8 cellular contexts compared by ENCODE assay signal in the genomic region with DNA sequence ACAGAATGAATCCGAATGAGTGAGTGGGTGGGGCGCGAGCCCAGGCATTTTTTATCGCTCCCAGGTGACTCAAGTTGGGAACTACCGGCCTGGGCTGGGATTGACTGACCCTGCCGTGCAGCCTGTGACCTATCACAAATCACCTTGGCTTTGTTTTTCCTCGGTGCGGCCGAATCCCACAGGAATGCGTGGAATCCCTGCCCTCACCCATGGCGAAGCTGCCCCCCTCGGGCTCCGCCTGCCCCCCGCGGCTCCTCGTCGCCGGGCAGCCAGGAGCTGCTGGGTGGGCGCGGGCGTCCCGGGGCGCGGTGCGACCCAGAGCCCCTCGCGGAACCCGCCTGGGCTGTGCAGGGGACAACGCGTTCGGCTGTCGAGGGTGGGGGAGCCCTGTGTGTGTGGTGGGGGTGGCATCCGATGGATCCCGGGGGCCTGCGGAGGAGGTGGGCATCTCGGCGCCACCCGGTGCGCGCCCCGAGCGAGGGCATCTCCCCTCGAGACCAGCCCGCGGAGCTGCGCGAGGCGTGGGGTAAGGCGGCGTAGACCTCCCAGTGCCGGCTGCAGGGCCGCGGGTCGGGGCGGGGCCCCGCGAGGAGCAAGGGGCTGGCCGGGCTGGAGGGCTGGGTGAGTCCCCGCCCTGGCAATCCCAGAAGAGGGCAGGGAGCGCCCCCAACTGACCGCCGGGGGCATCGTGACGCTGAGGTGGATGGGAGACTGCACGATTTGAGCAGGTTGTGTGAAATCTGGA. TPM values are rescaled to one million over a fixed set of nuclear protein-coding genes. Genes with fewer than 3 reads are reported as not detected.
DNase-seq lines count a peak whose midpoint lies in the region; ATAC-seq and TF ChIP-seq lines count a peak whose summit lies in the region.

No MANE protein-coding gene starts in this region.

- CTCF ChIA-PET in activated naive CD4-positive, alpha-beta T cell treated with anti-CD3 and anti-CD28 coated beads for 36 hours (lab: Charles Lee): interaction anchor here (0.8 to 1.7 kb wide), 7 partner anchors 9 to 317 kb away, joined by 3 to 5 read pairs (median 3); no protein-coding TSS in a partner anchor

- H3K36me3 Mint-ChIP-seq in activated naive CD4-positive, alpha-beta T cell treated with anti-CD3 and anti-CD28 coated beads for 36 hours (ENCODE audit: low read depth): peaks cover 2% of the 10 kb centered on the region

- H3K9me3 Mint-ChIP-seq in activated naive CD4-positive, alpha-beta T cell treated with anti-CD3 and anti-CD28 coated beads for 36 hours: peaks cover 8% of the 10 kb centered on the region

- H3K4me3 Mint-ChIP-seq in activated naive CD4-positive, alpha-beta T cell treated with anti-CD3 and anti-CD28 coated beads for 36 hours: peak overlapping the region; percentile 45

- H3K9me3 ChIP-seq in DOHH2 (ENCODE audit: control insufficient read depth, insufficient read depth, low read length) (peaks cover 10% of the 10 kb centered on the region), ovary (no peaks in the 10 kb centered on the region), tibial artery (no peaks in the 10 kb centered on the region)

- TF ChIP-seq POLR2A in ovary (IDR thresholded peaks at IDR 0.05): peak; percentile 21

- peaks cover 6% of the 10 kb centered on the region for H3K4me1 Mint-ChIP-seq in activated naive CD4-positive, alpha-beta T cell treated with anti-CD3 and anti-CD28 coated beads for 36 hours (ENCODE audit: low read depth)

- H3K27ac Mint-ChIP-seq in activated naive CD4-positive, alpha-beta T cell treated with anti-CD3 and anti-CD28 coated beads for 36 hours: no peak overlapping the region

- TF ChIP-seq CTCF in DOHH2 (IDR thresholded peaks at IDR 0.05; ENCODE audit: low read depth, low read length, poor library complexity, severe bottlenecking) (peak; percentile 88), ovary (IDR thresholded peaks at IDR 0.05) (peak; percentile 85 to 94 (median 91)), tibial artery (IDR thresholded peaks at IDR 0.05) (peak; percentile 84 to 93)

- H3K4me1 ChIP-seq in DOHH2 (ENCODE audit: control insufficient read depth, low read length): peaks cover 13% of the 10 kb centered on the region
- H3K4me1 ChIP-seq in ovary (ENCODE audit: insufficient read depth): peaks cover 5% of the 10 kb centered on the region
- H3K4me1 ChIP-seq in tibial artery: peaks cover 0 to 16% (median 11%) of the 10 kb centered on the region in 4 donors

- H3K9me2 ChIP-seq in DOHH2 (replicated peaks; ENCODE audit: control insufficient read depth, low read length): no peaks in the 10 kb centered on the region

- 1 to 2% (median 1%) methylated on average over 36 to 65 of the region's 65 CpGs for WGBS in ovary, 3 donors

- no peaks in the 10 kb centered on the region for H3F3A ChIP-seq in DOHH2 (ENCODE audit: control insufficient read depth, insufficient read depth)

- peaks cover 33% of the 10 kb centered on the region for H3K27me3 Mint-ChIP-seq in activated naive CD4-positive, alpha-beta T cell treated with anti-CD3 and anti-CD28 coated beads for 36 hours (ENCODE audit: low read depth)

- H3K27ac ChIP-seq in DOHH2 (ENCODE audit: low read depth, low read length): no peak overlapping the region
- H3K27ac ChIP-seq in ovary: peak overlapping the region in 1 of 2 donors; percentile 36
- H3K27ac ChIP-seq in tibial artery: peak overlapping the region; percentile 74

- peak in 66 of 76 experiments; percentile 2 to 81 (median 58) for DNase-seq in HUDEP-2 (lab: John Stamatoyannopoulos, UW; ENCODE audit: unreplicated experiment in 76 of 76)
- peak; percentile 62 to 73 for DNase-seq in SHP77 (lab: John Stamatoyannopoulos, UW)
- peak; percentile 81 for DNase-seq in activated naive CD4-positive, alpha-beta T cell treated with anti-CD3 and anti-CD28 coated beads for 36 hours
- DNase-seq in head of caudate nucleus: peak; percentile 71 to 96 (median 92)
- DNase-seq in ovary: peak; percentile 89 to 95 (median 93)
- DNase-seq in tibial artery: peak; percentile 85 to 91

- peak; percentile 98 for ATAC-seq in GM21447 (IDR thresholded peaks at IDR 0.05; ENCODE audit: unreplicated experiment)

- no peak for TF ChIP-seq EP300 in ovary (IDR thresholded peaks at IDR 0.05)

- H3K27me3 ChIP-seq in DOHH2 (ENCODE audit: control insufficient read depth, low read length) (peaks cover 5% of the 10 kb centered on the region; the same call in 1 of the 2 replicates), ovary (no peaks in the 10 kb centered on the region), tibial artery (no peaks in the 10 kb centered on the region)

- H3K4me2 ChIP-seq in DOHH2 (ENCODE audit: low read length): peak overlapping the region; percentile 66

- intact Hi-C loops in activated naive CD4-positive, alpha-beta T cell treated with anti-CD3 and anti-CD28 coated beads for 36 hours (cut with micrococcal nuclease): loop anchor here (1.0 to 5.0 kb wide), 4 partner anchors 115 to 307 kb away; no protein-coding TSS in a partner anchor
- intact Hi-C loops in head of caudate nucleus (cut with DNase I) (loop anchor here (5.0 kb wide), 2 partner anchors 115 to 185 kb away; no protein-coding TSS in a partner anchor), ovary (cut with DNase I) (loop anchor here (2.0 to 10.0 kb wide), 8 partner anchors 115 to 310 kb away; no protein-coding TSS in a partner anchor), tibial artery (cut with DNase I; ENCODE audit: low total_unique reads) (loop anchor here (5.0 to 10.0 kb wide), 3 partner anchors 117 to 307 kb away; no protein-coding TSS in a partner anchor)

- H3K79me2 ChIP-seq in DOHH2 (ENCODE audit: control insufficient read depth, low read length): no peaks in the 10 kb centered on the region

- peak overlapping the region; percentile 63 for H3K4me3 ChIP-seq in DOHH2 (ENCODE audit: low read length)
- peak overlapping the region; percentile 67 for H3K4me3 ChIP-seq in ovary
- H3K4me3 ChIP-seq in tibial artery: peak overlapping the region; percentile 62 to 64

- H3K36me3 ChIP-seq in DOHH2 (ENCODE audit: control insufficient read depth, low read length) (no peaks in the 10 kb centered on the region), ovary (no peaks in the 10 kb centered on the region), tibial artery (no peaks in the 10 kb centered on the region)

- H4K20me1 ChIP-seq in DOHH2 (ENCODE audit: control insufficient read depth, insufficient read depth, low read depth, low read length): no peaks in the 10 kb centered on the region

RNA-seq across cellular contexts. Expression of a gene that starts 16.5 kb away (rescaled TPM):
- total RNA-seq in activated naive CD4-positive, alpha-beta T cell treated with anti-CD3 and anti-CD28 coated beads for 36 hours: not detected
- 10 to 100 TPM; 13.1 to 34.0 (median 25.2) TPM for total RNA-seq in ovary
- 1 to 10 TPM; 4.8 to 6.8 TPM for polyA plus RNA-seq in ovary

RNA-seq across cellular contexts. Expression of a gene that starts 52.2 kb away (rescaled TPM):
- 100 to 1,000 TPM; 908 to 911 TPM for total RNA-seq in activated naive CD4-positive, alpha-beta T cell treated with anti-CD3 and anti-CD28 coated beads for 36 hours
- 100 to 1,000 TPM; 111 to 565 (median 509) TPM for total RNA-seq in ovary
- 100 to 1,000 TPM; 266 to 724 TPM for polyA plus RNA-seq in ovary

Comparison
In these comparisons a context has a peak if more than half of its experiments do, and no peak if none do; other contexts are left out.
1. RNA of a gene that starts 16.5 kb away (total RNA-seq): 13.1 to 34.0 TPM in ovary; not detected in activated naive CD4-positive, alpha-beta T cell treated with anti-CD3 and anti-CD28 coated beads for 36 hours; every median in the first group is over 10 times any median in the second.
2. Peak in every context shown above with its lines, with median percentiles within 50 percentile points of each other: H3K4me3 ChIP-seq, CTCF ChIP-seq and DNase-seq.